25 cellular contexts compared by ENCODE assay signal in genomic region chr17:9821921-9822320, GRCh38. TPM values are rescaled to one million over a fixed set of nuclear protein-coding genes. Genes with fewer than 3 reads are reported as not detected.
DNase-seq lines count a peak whose midpoint lies in the region; ATAC-seq and TF ChIP-seq lines count a peak whose summit lies in the region.
"Had no signal": no experiment of that assay in that cellular context is flagged by ENCODE, and none has a peak within 500 bp of the region (broad histone marks: within the 10 kb centered on the region; RNA-seq: fewer than 3 reads in every experiment).

GSG1L2 (minus strand) TSS chr17:9822079; CDS start chr17:9822071, 8 bp downstream.

- ATAC-seq in GM21529 (IDR thresholded peaks at IDR 0.05; ENCODE audit: unreplicated experiment), result no peak

- no peak within 1 kb of the TSS for H3K4me3 Mint-ChIP-seq in chondrocyte (ENCODE audit: unreplicated experiment)
- no peak within 1 kb of the TSS for H3K4me3 Mint-ChIP-seq in osteocyte (ENCODE audit: unreplicated experiment)
- H3K4me3 Mint-ChIP-seq: CD14-positive monocyte; CD8-positive, alpha-beta memory T cell had no signal

- H3K36me3 Mint-ChIP-seq in chondrocyte (ENCODE audit: low read depth) (no peaks in the 10 kb centered on the region), osteocyte (ENCODE audit: unreplicated experiment) (peaks cover 2% of the 10 kb centered on the region)
- H3K36me3 Mint-ChIP-seq: CD14-positive monocyte; CD8-positive, alpha-beta memory T cell had no signal

- H3K9me3 Mint-ChIP-seq in chondrocyte (ENCODE audit: low read depth), result peaks cover 3% of the 10 kb centered on the region
- H3K9me3 Mint-ChIP-seq in osteocyte (ENCODE audit: unreplicated experiment), result no peaks in the 10 kb centered on the region
- H3K9me3 Mint-ChIP-seq: CD14-positive monocyte had no signal

- DNase-seq in D341Med (ENCODE audit: low spot score) (peak; percentile 26), NCI-H524 treated with DMSO at 0.1 percent for 48 hours (lab: John Stamatoyannopoulos, UW) (peak; percentile 99), chondrocyte (ENCODE audit: low spot score) (no peak), osteocyte (ENCODE audit: extremely low spot score, unreplicated experiment) (no peak), posterior vena cava (ENCODE audit: low spot score) (no peak), NCI-H2196 (lab: John Stamatoyannopoulos, UW; ENCODE audit: unreplicated experiment) (no peak)
- DNase-seq: Calu3; CD8-positive, alpha-beta memory T cell; DMS53; GOT3; IMR-90; KG1; MG63; NCI-H1105 treated with DMSO at 0.1 percent for 48 hours; NCI-H146; NCI-H1930; NCI-H2107; NCI-H2227 treated with DMSO at 0.1 percent for 48 hours; SIG-M5 had no signal

- H3K27me3 Mint-ChIP-seq in chondrocyte (ENCODE audit: low read depth) (no peaks in the 10 kb centered on the region), osteocyte (ENCODE audit: unreplicated experiment) (no peaks in the 10 kb centered on the region)

- H3K27ac Mint-ChIP-seq in chondrocyte (ENCODE audit: unreplicated experiment) (peak within 1 kb of the TSS; percentile 72), osteocyte (ENCODE audit: unreplicated experiment) (peak within 1 kb of the TSS; percentile 28)
- H3K27ac Mint-ChIP-seq: CD14-positive monocyte; CD8-positive, alpha-beta memory T cell had no signal

- intact Hi-C loops in posterior vena cava (cut with DNase I), result no loop called here

- H3K4me1 Mint-ChIP-seq in chondrocyte (ENCODE audit: low read depth) (peaks cover 32% of the 10 kb centered on the region), osteocyte (ENCODE audit: unreplicated experiment) (peaks cover 31% of the 10 kb centered on the region)
- H3K4me1 Mint-ChIP-seq: CD14-positive monocyte; CD8-positive, alpha-beta memory T cell had no signal

- TF ChIP-seq CTCF in chondrocyte (IDR thresholded peaks at IDR 0.05) (no peak), osteocyte (IDR thresholded peaks at IDR 0.05) (no peak)

RNA-seq across cellular contexts. Expression of gene GSG1L2, which starts in this region (rescaled TPM):
- total RNA-seq in chondrocyte, result not detected in 3 replicates
- not detected in 2 replicates for total RNA-seq in osteocyte
- total RNA-seq in posterior vena cava, result not detected
- total RNA-seq: A673; Calu3; CD8-positive, alpha-beta memory T cell; Daoy; IMR-90; OCI-LY7; T-helper 1 cell treated with Interleukin-12 subunit alpha and Interleukin-12 subunit beta and Interleukin-4 antibody, amounts not matched to agents 30 ng/mL and 1 ng/mL, for 36 hours had no signal

Comparison
In these comparisons a context has a peak if more than half of its experiments do, and no peak if none do; other contexts are left out.
1. DNase-seq: peak in D341Med (single experiment) and NCI-H524 treated with DMSO at 0.1 percent for 48 hours (single experiment); none in chondrocyte (single experiment), osteocyte (single experiment), posterior vena cava (single experiment) and NCI-H2196 (single experiment).